22 cellular contexts compared by ENCODE assay signal in the genomic region with DNA sequence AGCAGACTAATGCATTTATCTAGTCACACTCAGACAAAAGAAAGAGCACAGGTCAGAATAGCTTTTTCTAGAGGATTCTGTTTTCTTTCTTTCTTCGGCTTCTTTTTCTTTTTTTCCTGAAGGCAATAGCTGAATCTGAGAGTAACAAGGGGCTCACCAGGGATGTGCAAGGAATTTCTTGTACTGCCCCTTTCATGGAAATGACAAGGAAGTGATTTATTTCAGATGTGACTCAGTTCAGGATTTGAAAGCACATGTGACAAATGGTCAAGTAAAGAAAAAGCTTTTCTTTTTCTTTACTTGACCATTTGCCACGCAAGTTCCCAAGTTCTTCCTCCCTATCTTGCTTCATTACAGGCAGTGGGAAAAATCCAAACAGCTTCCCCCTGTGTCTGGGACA.
DNase-seq lines count a peak whose midpoint lies in the region; ATAC-seq and TF ChIP-seq lines count a peak whose summit lies in the region.
"Had no signal": no experiment of that assay in that cellular context is flagged by ENCODE, and none has a peak within 500 bp of the region (broad histone marks: within the 10 kb centered on the region; RNA-seq: fewer than 3 reads in every experiment).

No MANE protein-coding gene starts in this region.

- no peaks in the 10 kb centered on the region for H3K27me3 ChIP-seq in left ventricle myocardium inferior (ENCODE audit: low read depth)
- H3K27me3 ChIP-seq in brain microvascular endothelial cell (replicated peaks): no peaks in the 10 kb centered on the region
- no peaks in the 10 kb centered on the region for H3K27me3 ChIP-seq in upper lobe of left lung
- H3K27me3 ChIP-seq: neural progenitor cell had no signal

- no peak for DNase-seq in left ventricle myocardium inferior
- no peak for DNase-seq in cardiac septum (ENCODE audit: low spot score)
- no peak for DNase-seq in brain microvascular endothelial cell
- peak; percentile 37 for DNase-seq in kidney tubule cell (ENCODE audit: low spot score)
- no peak for DNase-seq in upper lobe of left lung
- no peak for DNase-seq in activated naive CD4-positive, alpha-beta T cell (lab: John Stamatoyannopoulos, UW)
- DNase-seq in activated CD4-positive, alpha-beta T cell treated with anti-CD3 and anti-CD28 coated beads, Interleukin-2, amount 10 ng/mL, durations not matched to agents 24 days and 14 days: no peak
- no peak for DNase-seq in epidermal melanocyte (ENCODE audit: insufficient read length, low spot score)
- DNase-seq: activated CD4-positive, CD25-positive, alpha-beta regulatory T cell; activated T-cell treated with anti-CD3 and anti-CD28 coated beads, Interleukin-2, amount 50 U/mL, for 48 hours; DMS 273 treated with DMSO at 0.1 percent for 48 hours; effector CD4-positive, alpha-beta T cell; GF-D8; NCI-H1417; NCI-H69; psoas muscle; small intestine; stimulated activated CD4-positive, alpha-beta T cell treated with anti-CD3 and anti-CD28 coated beads, Interleukin-4, amount 100 ng/mL, for 24 hours had no signal

- TF ChIP-seq CTCF in left ventricle myocardium inferior (IDR thresholded peaks at IDR 0.05; ENCODE audit: borderline replicate concordance): no peak
- TF ChIP-seq CTCF in brain microvascular endothelial cell (IDR thresholded peaks at IDR 0.05; ENCODE audit: low read depth, low read length, missing control alignments): no peak
- no peak for TF ChIP-seq CTCF in upper lobe of left lung (IDR thresholded peaks at IDR 0.05)

- H3K4me3 ChIP-seq in left ventricle myocardium inferior: no peak overlapping the region
- no peak overlapping the region for H3K4me3 ChIP-seq in brain microvascular endothelial cell (ENCODE audit: low read depth, low read length)
- no peak overlapping the region for H3K4me3 ChIP-seq in upper lobe of left lung
- H3K4me3 ChIP-seq: neural progenitor cell, psoas muscle had no signal

- H3K9me3 ChIP-seq in left ventricle myocardium inferior (replicated peaks) (no peaks in the 10 kb centered on the region), upper lobe of left lung (no peaks in the 10 kb centered on the region)
- H3K9me3 ChIP-seq: psoas muscle had no signal

- intact Hi-C loops in left ventricle myocardium inferior (cut with micrococcal nuclease): no loop called here
- intact Hi-C loops in cardiac septum (cut with DNase I): no loop called here
- intact Hi-C loops in activated CD4-positive, alpha-beta T cell treated with anti-CD3 and anti-CD28 coated beads, Interleukin-2, amount 10 ng/mL, durations not matched to agents 24 days and 14 days (cut with micrococcal nuclease): no loop called here

- H3K36me3 ChIP-seq in left ventricle myocardium inferior (no peaks in the 10 kb centered on the region), brain microvascular endothelial cell (replicated peaks) (no peaks in the 10 kb centered on the region), upper lobe of left lung (no peaks in the 10 kb centered on the region)
- H3K36me3 ChIP-seq: neural progenitor cell had no signal

- H3K27me3 Mint-ChIP-seq in activated CD4-positive, alpha-beta T cell treated with anti-CD3 and anti-CD28 coated beads, Interleukin-2, amount 10 ng/mL, durations not matched to agents 24 days and 14 days: no peaks in the 10 kb centered on the region

- peak overlapping the region; percentile 84 for H3K27ac ChIP-seq in left ventricle myocardium inferior (replicated peaks)
- H3K27ac ChIP-seq in brain microvascular endothelial cell: peak overlapping the region; percentile 62
- H3K27ac ChIP-seq in upper lobe of left lung: peak overlapping the region in 3 of 4 donors; percentile 10 to 60 (median 55)
- H3K27ac ChIP-seq: C4-2B, neural progenitor cell, psoas muscle had no signal

- peaks cover 2% of the 10 kb centered on the region for H3K36me3 Mint-ChIP-seq in activated CD4-positive, alpha-beta T cell treated with anti-CD3 and anti-CD28 coated beads, Interleukin-2, amount 10 ng/mL, durations not matched to agents 24 days and 14 days (ENCODE audit: low read depth)
- H3K36me3 Mint-ChIP-seq: activated naive CD4-positive, alpha-beta T cell treated with anti-CD3 and anti-CD28 coated beads, Interleukin-2, amount 50 U/mL, for 72 hours had no signal

- in situ Hi-C loops in brain microvascular endothelial cell (cut with HindIII; ENCODE audit: low pct_ligation_motif_present, low sequenced_read_pairs): no loop called here

- peaks cover 7% of the 10 kb centered on the region for H3K4me1 Mint-ChIP-seq in activated CD4-positive, alpha-beta T cell treated with anti-CD3 and anti-CD28 coated beads, Interleukin-2, amount 10 ng/mL, durations not matched to agents 24 days and 14 days
- H3K4me1 Mint-ChIP-seq: neural progenitor cell had no signal

- H3K4me1 ChIP-seq in left ventricle myocardium inferior (peaks cover 71% of the 10 kb centered on the region), upper lobe of left lung (peaks cover 23 to 37% (median 29%) of the 10 kb centered on the region in 4 donors)
- H3K4me1 ChIP-seq: neural progenitor cell had no signal

- no peaks in the 10 kb centered on the region for H3K9me3 Mint-ChIP-seq in activated CD4-positive, alpha-beta T cell treated with anti-CD3 and anti-CD28 coated beads, Interleukin-2, amount 10 ng/mL, durations not matched to agents 24 days and 14 days
- H3K9me3 Mint-ChIP-seq: activated naive CD4-positive, alpha-beta T cell treated with anti-CD3 and anti-CD28 coated beads, Interleukin-2, amount 50 U/mL, for 72 hours; neural progenitor cell had no signal

- H3K27ac Mint-ChIP-seq in activated CD4-positive, alpha-beta T cell treated with anti-CD3 and anti-CD28 coated beads, Interleukin-2, amount 10 ng/mL, durations not matched to agents 24 days and 14 days: no peak overlapping the region
- H3K27ac Mint-ChIP-seq: mesothelial cell of epicardium, neural progenitor cell had no signal

- no peak overlapping the region for H3K4me3 Mint-ChIP-seq in activated CD4-positive, alpha-beta T cell treated with anti-CD3 and anti-CD28 coated beads, Interleukin-2, amount 10 ng/mL, durations not matched to agents 24 days and 14 days
- H3K4me3 Mint-ChIP-seq: mesothelial cell of epicardium, neural progenitor cell had no signal

- no peak for ATAC-seq in upper lobe of left lung (ENCODE audit: low FRiP score in 2 of 2)
- ATAC-seq: activated naive CD4-positive, alpha-beta T cell treated with anti-CD3 and anti-CD28 coated beads, Interleukin-2, amount 50 U/mL, for 72 hours; psoas muscle had no signal

- no peak for TF ChIP-seq EP300 in upper lobe of left lung (IDR thresholded peaks at IDR 0.05)

- no peak for TF ChIP-seq POLR2A in upper lobe of left lung (IDR thresholded peaks at IDR 0.05)

- 72 to 75% methylated on average over 2 of the region's 2 CpGs for WGBS in upper lobe of left lung, 2 donors
